Comparison of ENCODE assay signal across 8 cellular contexts in the genomic region with DNA sequence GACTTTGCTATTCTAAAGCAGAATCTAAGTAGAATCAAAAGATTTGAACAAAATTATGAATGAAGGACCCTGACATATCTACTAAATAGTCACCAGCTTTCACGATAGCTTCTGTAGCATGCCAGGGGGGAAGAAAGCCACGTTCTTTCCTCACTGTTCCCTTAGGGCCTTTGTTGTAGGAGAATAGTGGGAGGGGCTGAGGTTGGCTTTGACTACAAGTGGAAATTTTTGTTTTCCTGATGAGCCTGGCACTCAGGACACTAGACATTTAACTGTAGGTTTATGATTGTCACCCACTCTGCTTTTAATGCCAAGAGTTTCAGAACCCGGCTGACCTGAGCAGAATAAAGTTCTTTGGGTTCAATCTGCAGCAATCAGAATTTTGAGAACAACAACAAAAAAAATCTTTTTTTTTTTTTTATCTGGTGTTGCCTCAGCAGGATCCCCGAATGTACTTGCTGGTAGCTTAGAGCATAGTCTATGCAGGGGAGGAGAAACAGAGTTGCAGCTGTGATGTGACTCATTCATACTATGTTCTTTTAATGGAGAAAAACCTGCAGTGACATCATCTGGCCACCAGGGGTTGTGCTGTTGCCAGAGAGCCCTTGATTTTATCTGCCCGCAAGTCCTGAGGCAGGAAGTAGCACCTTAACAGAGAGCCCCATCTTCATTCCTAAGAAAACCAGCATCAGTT. TPM values are rescaled to one million over a fixed set of nuclear protein-coding genes. Genes with fewer than 3 reads are reported as not detected.
DNase-seq lines count a peak whose midpoint lies in the region; ATAC-seq and TF ChIP-seq lines count a peak whose summit lies in the region.
"Had no signal": no experiment of that assay in that cellular context is flagged by ENCODE, and none has a peak within 500 bp of the region (broad histone marks: within the 10 kb centered on the region; RNA-seq: fewer than 3 reads in every experiment).

No MANE protein-coding gene starts in this region.

- H3K27ac Mint-ChIP-seq in activated naive CD8-positive, alpha-beta T cell treated with anti-CD3 and anti-CD28 coated beads, Interleukin-2, amount 10 ng/mL, durations not matched to agents 7 days and 5 days, result no peak overlapping the region

- no peaks in the 10 kb centered on the region for H3K79me2 ChIP-seq in hepatocyte

- H3K36me3 ChIP-seq in SK-N-MC (ENCODE audit: insufficient read depth, low read length) (no peaks in the 10 kb centered on the region), hepatocyte (replicated peaks; ENCODE audit: insufficient read depth, low read depth) (no peaks in the 10 kb centered on the region)

- TF ChIP-seq CTCF in GM10266 (IDR thresholded peaks at IDR 0.05; ENCODE audit: control insufficient read depth, insufficient read depth, low read depth, missing control alignments) (peak; percentile 76), hepatocyte (IDR thresholded peaks at IDR 0.05; ENCODE audit: poor library complexity) (peak; percentile 61)

- no peak for TF ChIP-seq EP300 in Ishikawa (IDR thresholded peaks at IDR 0.05; ENCODE audit: borderline replicate concordance)

- H3K9ac ChIP-seq in SK-N-MC (ENCODE audit: insufficient read length), result no peak overlapping the region

- H3K9me3 Mint-ChIP-seq in activated naive CD8-positive, alpha-beta T cell treated with anti-CD3 and anti-CD28 coated beads, Interleukin-2, amount 10 ng/mL, durations not matched to agents 7 days and 5 days, result no peaks in the 10 kb centered on the region

- TF ChIP-seq RAD21 in Ishikawa (IDR thresholded peaks at IDR 0.05; ENCODE audit: low read depth), result peak; percentile 75

- H3K4me2 ChIP-seq in hepatocyte, result no peak overlapping the region

- H3K9me3 ChIP-seq in SK-N-MC (ENCODE audit: low read depth, low read length) (no peaks in the 10 kb centered on the region), hepatocyte (ENCODE audit: low read depth) (no peaks in the 10 kb centered on the region)

- peaks cover 14% of the 10 kb centered on the region for H3K27me3 Mint-ChIP-seq in activated naive CD8-positive, alpha-beta T cell treated with anti-CD3 and anti-CD28 coated beads, Interleukin-2, amount 10 ng/mL, durations not matched to agents 7 days and 5 days

- H2AFZ ChIP-seq in hepatocyte, result no peak overlapping the region

- peak; percentile 93 for ATAC-seq in GM21825 (IDR thresholded peaks at IDR 0.05; ENCODE audit: unreplicated experiment)
- peak; percentile 91 for ATAC-seq in activated naive CD8-positive, alpha-beta T cell treated with anti-CD3 and anti-CD28 coated beads, Interleukin-2, amount 10 ng/mL, durations not matched to agents 7 days and 5 days (ENCODE audit: low read depth)

- H3K27me3 ChIP-seq in hepatocyte, result no peaks in the 10 kb centered on the region

- H3K9me2 ChIP-seq in hepatocyte (replicated peaks; ENCODE audit: insufficient read depth), result no peaks in the 10 kb centered on the region

- no peaks in the 10 kb centered on the region for H4K20me1 ChIP-seq in hepatocyte (ENCODE audit: insufficient read depth, poor library complexity, severe bottlenecking)

- H3K4me3 ChIP-seq in SK-N-MC (peak overlapping the region; percentile 3), hepatocyte (no peak overlapping the region)
- H3K4me3 ChIP-seq: skin epidermis had no signal

- no peaks in the 10 kb centered on the region for H3K36me3 Mint-ChIP-seq in activated naive CD8-positive, alpha-beta T cell treated with anti-CD3 and anti-CD28 coated beads, Interleukin-2, amount 10 ng/mL, durations not matched to agents 7 days and 5 days

- POLR2A ChIA-PET in activated naive CD8-positive, alpha-beta T cell treated with anti-CD3 and anti-CD28 coated beads, Interleukin-2, amount 10 ng/mL, durations not matched to agents 7 days and 5 days (lab: Charles Lee), result no interaction called here

- peak overlapping the region; percentile 0; the same call in 1 of the 2 replicates for H3K27ac ChIP-seq in SK-N-MC
- no peak overlapping the region for H3K27ac ChIP-seq in hepatocyte

- H3K4me1 Mint-ChIP-seq in activated naive CD8-positive, alpha-beta T cell treated with anti-CD3 and anti-CD28 coated beads, Interleukin-2, amount 10 ng/mL, durations not matched to agents 7 days and 5 days, result peaks cover 2% of the 10 kb centered on the region

- no peak overlapping the region for H3K4me3 Mint-ChIP-seq in activated naive CD8-positive, alpha-beta T cell treated with anti-CD3 and anti-CD28 coated beads, Interleukin-2, amount 10 ng/mL, durations not matched to agents 7 days and 5 days

- 55% methylated on average over 5 of the region's 5 CpGs for WGBS in hepatocyte (ENCODE audit: low lambda C conversion rate, missing lambda C conversion rate)

- peaks cover under 1% of the 10 kb centered on the region for H3K4me1 ChIP-seq in hepatocyte (ENCODE audit: insufficient read depth)

- DNase-seq in GM10266 (ENCODE audit: extremely low spot score) (peak; percentile 54), SK-N-MC (ENCODE audit: low read depth, low spot score) (peak; percentile 57), hepatocyte (ENCODE audit: low spot score) (peak; percentile 81)
- DNase-seq in activated naive CD8-positive, alpha-beta T cell treated with anti-CD3 and anti-CD28 coated beads, Interleukin-2, amount 10 ng/mL, durations not matched to agents 7 days and 5 days, result peak; percentile 31
- DNase-seq in stimulated activated CD4-positive, alpha-beta T cell treated with anti-CD3 and anti-CD28 coated beads, Interleukin-12 subunit alpha, Interleukin-12 subunit beta, amount 100 ng/mL, for 24 hours (ENCODE audit: low read depth in 2 of 2), result peak; percentile 21 to 43

TF ChIP-seq in Ishikawa, 13 proteins besides CTCF, POLR2A, EP300 and RAD21:
- TF ChIP-seq MAX (IDR thresholded peaks at IDR 0.05), result no peak
- TF ChIP-seq TEAD4 (IDR thresholded peaks at IDR 0.05), result no peak
- no peak for TF ChIP-seq CEBPB (IDR thresholded peaks at IDR 0.05)
TF ChIP-seq in Ishikawa: peak in this region for 0.

RNA-seq across cellular contexts. Expression of gene TPD52L1, which starts 38.5 kb away (rescaled TPM):
- total RNA-seq in activated naive CD8-positive, alpha-beta T cell treated with anti-CD3 and anti-CD28 coated beads, Interleukin-2, amount 10 ng/mL, durations not matched to agents 7 days and 5 days, result not detected
- total RNA-seq in hepatocyte, result 182 and 197 TPM in 2 replicates
- polyA plus RNA-seq in hepatocyte, result 171 and 190 TPM in 2 replicates

Comparison
In these comparisons a context has a peak if more than half of its experiments do, and no peak if none do; other contexts are left out.
1. DNase-seq: peak in every context shown above with its lines; median percentile 81 in hepatocyte; 57 in SK-N-MC; 54 in GM10266; 32 in stimulated activated CD4-positive, alpha-beta T cell treated with anti-CD3 and anti-CD28 coated beads, Interleukin-12 subunit alpha, Interleukin-12 subunit beta, amount 100 ng/mL, for 24 hours; 31 in activated naive CD8-positive, alpha-beta T cell treated with anti-CD3 and anti-CD28 coated beads, Interleukin-2, amount 10 ng/mL, durations not matched to agents 7 days and 5 days.
2. RNA of gene TPD52L1, which starts 38.5 kb away (total RNA-seq): 182 to 197 TPM in hepatocyte; not detected in activated naive CD8-positive, alpha-beta T cell treated with anti-CD3 and anti-CD28 coated beads, Interleukin-2, amount 10 ng/mL, durations not matched to agents 7 days and 5 days; every median in the first group is over 100 times any median in the second.